In genomic region chr10:119139464-119140067, GRCh38 we compare ENCODE assay signal across 8 cellular contexts. TPM values are rescaled to one million over a fixed set of nuclear protein-coding genes. Genes with fewer than 3 reads are reported as not detected.
DNase-seq lines count a peak whose midpoint lies in the region; ATAC-seq, FAIRE-seq and TF ChIP-seq lines count a peak whose summit lies in the region.

No MANE protein-coding gene starts in this region.

- no peaks in the 10 kb centered on the region for H3K4me1 ChIP-seq in A549
- no peaks in the 10 kb centered on the region for H3K4me1 ChIP-seq in SJSA1 (replicated peaks)
- H3K4me1 ChIP-seq in hepatocyte (ENCODE audit: insufficient read depth) = no peaks in the 10 kb centered on the region

- CTCF ChIA-PET in A549 (lab: Yijun Ruan, JAX) = interaction anchor here (0.5 to 2.5 kb wide), 9 partner anchors 13 to 340 kb away, joined by 3 to 10 read pairs (median 3); no protein-coding TSS in a partner anchor

- WGBS in A549 (ENCODE audit: missing lambda C conversion rate) = 86% methylated on average over 13 of the region's 13 CpGs
- WGBS in hepatocyte (ENCODE audit: low lambda C conversion rate, missing lambda C conversion rate) = 92% methylated on average over 13 of the region's 13 CpGs

- H4K20me1 ChIP-seq in hepatocyte (ENCODE audit: insufficient read depth, poor library complexity, severe bottlenecking) = no peaks in the 10 kb centered on the region

- no peaks in the 10 kb centered on the region for H3K9me3 Mint-ChIP-seq in activated naive CD4-positive, alpha-beta T cell treated with anti-CD3 and anti-CD28 coated beads, Interleukin-2, amount 50 U/mL, for 72 hours

- H3K27ac ChIP-seq in A549 (no peak overlapping the region), SJSA1 (no peak overlapping the region), hepatocyte (no peak overlapping the region)

- H3K36me3 Mint-ChIP-seq in activated naive CD4-positive, alpha-beta T cell treated with anti-CD3 and anti-CD28 coated beads, Interleukin-2, amount 50 U/mL, for 72 hours = peaks cover 0 to 5% of the 10 kb centered on the region in 2 donors

- peak; percentile 47 for TF ChIP-seq CTCF in A549 (IDR thresholded peaks at IDR 0.05)
- peak; percentile 36 for TF ChIP-seq CTCF in hepatocyte (IDR thresholded peaks at IDR 0.05; ENCODE audit: poor library complexity)

- H3K27ac Mint-ChIP-seq in activated naive CD4-positive, alpha-beta T cell treated with anti-CD3 and anti-CD28 coated beads, Interleukin-2, amount 50 U/mL, for 72 hours = peak overlapping the region; percentile 18 to 24

- DNase-seq in A549 (ENCODE audit: low read depth in 1 of 2, low spot score in 1 of 2) = peak; percentile 51 to 59
- DNase-seq in GM19238 (ENCODE audit: insufficient read length, low spot score) = peak; percentile 19
- peak; percentile 30 to 56 for DNase-seq in SJSA1 (ENCODE audit: low read depth in 1 of 2, low spot score in 2 of 2)
- peak in 1 of 2 donors; percentile 44 for DNase-seq in activated naive CD4-positive, alpha-beta T cell treated with anti-CD3 and anti-CD28 coated beads, Interleukin-2, amount 50 U/mL, for 72 hours (ENCODE audit: low spot score in 2 of 2)
- no peak for DNase-seq in hepatocyte (ENCODE audit: low spot score)
- peak; percentile 46 for DNase-seq in stimulated activated CD4-positive, alpha-beta T cell treated with anti-CD3 and anti-CD28 coated beads, Interleukin-4, amount 100 ng/mL, for 24 hours

- H3K9me2 ChIP-seq in hepatocyte (replicated peaks; ENCODE audit: insufficient read depth) = no peaks in the 10 kb centered on the region

- TF ChIP-seq POLR2A in A549 (IDR thresholded peaks at IDR 0.05; ENCODE audit: low read length) = no peak

- peak; percentile 60 to 79 for TF ChIP-seq RAD21 in A549 (conservative IDR thresholded peaks at IDR 0.05 in 1 of 2, IDR thresholded peaks at IDR 0.05 in 1 of 2)

- no peak overlapping the region for H3K4me2 ChIP-seq in A549
- no peak overlapping the region for H3K4me2 ChIP-seq in hepatocyte

- H3K36me3 ChIP-seq in SJSA1 = peaks cover 23% of the 10 kb centered on the region
- no peaks in the 10 kb centered on the region for H3K36me3 ChIP-seq in hepatocyte (replicated peaks; ENCODE audit: insufficient read depth, low read depth)

- POLR2A ChIA-PET in A549 (lab: Yijun Ruan, JAX) = no interaction called here

- no peak for TF ChIP-seq EP300 in A549 (IDR thresholded peaks at IDR 0.05)

- no peak overlapping the region for H2AFZ ChIP-seq in hepatocyte

- H3K27me3 ChIP-seq in SJSA1 (replicated peaks) (no peaks in the 10 kb centered on the region), hepatocyte (no peaks in the 10 kb centered on the region)

- FAIRE-seq in A549 (lab: Jason Lieb, UNC) = no peak

- ATAC-seq in A549 (peak; percentile 90 to 92), GM18868 (IDR thresholded peaks at IDR 0.05; ENCODE audit: unreplicated experiment) (no peak), HG02588 (IDR thresholded peaks at IDR 0.05; ENCODE audit: unreplicated experiment) (no peak)
- ATAC-seq in activated naive CD4-positive, alpha-beta T cell treated with anti-CD3 and anti-CD28 coated beads, Interleukin-2, amount 50 U/mL, for 72 hours = peak; percentile 73 to 75

- H3K4me3 ChIP-seq in A549 (no peak overlapping the region), SJSA1 (no peak overlapping the region), hepatocyte (no peak overlapping the region)

- H3K79me2 ChIP-seq in hepatocyte = no peaks in the 10 kb centered on the region

- H3K9me3 ChIP-seq in A549 = no peaks in the 10 kb centered on the region
- no peaks in the 10 kb centered on the region for H3K9me3 ChIP-seq in SJSA1 (replicated peaks)
- H3K9me3 ChIP-seq in hepatocyte (ENCODE audit: low read depth) = no peaks in the 10 kb centered on the region

TF ChIP-seq in A549, 52 proteins besides CTCF, POLR2A, EP300 and RAD21:
- no peak for TF ChIP-seq REST (IDR thresholded peaks at IDR 0.05)
- TF ChIP-seq SMC3 (IDR thresholded peaks at IDR 0.05) = 0 out of 3 replicates have a peak, but pooled peaks have one; percentile 26

RNA-seq across cellular contexts. Expression of gene SFXN4, which starts 25.9 kb away (rescaled TPM):
- 59.4 and 66.0 TPM in 2 replicates for polyA plus RNA-seq in A549 (2011; rRNA removed)
- 38.8 and 43.5 TPM in 2 replicates for polyA plus RNA-seq in A549 (2012; cell fraction: cytosol; rRNA removed)
- 21.4 and 32.5 TPM in 2 replicates for polyA plus RNA-seq in A549 (2012; cell fraction: nucleus; rRNA removed)
- polyA plus RNA-seq in A549 (2017; fragmentation: RNase III; extraction: RNeasy Plus Mini Kit Qiagen cat#74134 plus additional on column Dnase treatment) = 39.3 to 44.2 TPM (median 42.7 TPM) in 3 replicates
- polyA minus RNA-seq in A549 (2011; rRNA and poly(A)+ RNA removed) = 22.5 and 30.3 TPM in 2 replicates
- 23.5 and 46.2 TPM in 2 replicates for total RNA-seq in SJSA1 (2014; rRNA removed; shearing (Covaris generic))
- 10 to 100 TPM; 36.4 to 40.2 TPM for total RNA-seq in activated naive CD4-positive, alpha-beta T cell treated with anti-CD3 and anti-CD28 coated beads, Interleukin-2, amount 50 U/mL, for 72 hours
- 22.8 and 27.2 TPM in 2 replicates for total RNA-seq in hepatocyte
- polyA plus RNA-seq in hepatocyte = 40.3 and 41.5 TPM in 2 replicates

RNA-seq across cellular contexts. Expression of gene DENND10, which starts 35.7 kb away (rescaled TPM):
- polyA plus RNA-seq in A549 (2011; rRNA removed) (88.6 and 94.3 TPM in 2 replicates), A549 (2017; fragmentation: RNase III; extraction: RNeasy Plus Mini Kit Qiagen cat#74134 plus additional on column Dnase treatment) (47.1 to 49.7 TPM (median 48.4 TPM) in 3 replicates), hepatocyte (64.4 and 75.3 TPM in 2 replicates)
- 41.4 and 43.8 TPM in 2 replicates for polyA plus RNA-seq in A549 (2012; cell fraction: cytosol; rRNA removed)
- polyA plus RNA-seq in A549 (2012; cell fraction: nucleus; rRNA removed) = 22.6 and 26.0 TPM in 2 replicates
- 47.4 and 66.9 TPM in 2 replicates for polyA minus RNA-seq in A549 (2011; rRNA and poly(A)+ RNA removed)
- total RNA-seq in SJSA1 (2014; rRNA removed; shearing (Covaris generic)) = 40.6 and 48.4 TPM in 2 replicates
- total RNA-seq in activated naive CD4-positive, alpha-beta T cell treated with anti-CD3 and anti-CD28 coated beads, Interleukin-2, amount 50 U/mL, for 72 hours = 10 to 100 TPM; 10.3 to 23.0 TPM
- 94.7 and 106 TPM in 2 replicates for total RNA-seq in hepatocyte

RNA-seq across cellular contexts. Expression of gene PRDX3, which starts 39.0 kb away (rescaled TPM):
- polyA plus RNA-seq in A549 (2011; rRNA removed) = 673 and 678 TPM in 2 replicates
- polyA plus RNA-seq in A549 (2012; cell fraction: cytosol; rRNA removed) = 330 and 382 TPM in 2 replicates
- 111 and 130 TPM in 2 replicates for polyA plus RNA-seq in A549 (2012; cell fraction: nucleus; rRNA removed)
- polyA plus RNA-seq in A549 (2017; fragmentation: RNase III; extraction: RNeasy Plus Mini Kit Qiagen cat#74134 plus additional on column Dnase treatment) = 432 to 442 TPM (median 432 TPM) in 3 replicates
- polyA minus RNA-seq in A549 (2011; rRNA and poly(A)+ RNA removed) = 175 and 275 TPM in 2 replicates
- total RNA-seq in SJSA1 (2014; rRNA removed; shearing (Covaris generic)) = 304 and 376 TPM in 2 replicates
- total RNA-seq in activated naive CD4-positive, alpha-beta T cell treated with anti-CD3 and anti-CD28 coated beads, Interleukin-2, amount 50 U/mL, for 72 hours = 100 to 1,000 TPM; 222 to 246 TPM
- total RNA-seq in hepatocyte = 326 and 333 TPM in 2 replicates
- polyA plus RNA-seq in hepatocyte = 282 and 294 TPM in 2 replicates

RNA-seq across cellular contexts. Expression of gene EIF3A, which starts 58.9 kb away (rescaled TPM):
- polyA plus RNA-seq in A549 (2011; rRNA removed) = 71.0 and 134 TPM in 2 replicates
- polyA plus RNA-seq in A549 (2012; cell fraction: cytosol; rRNA removed) = 18.8 and 19.5 TPM in 2 replicates
- 18.9 and 40.6 TPM in 2 replicates for polyA plus RNA-seq in A549 (2012; cell fraction: nucleus; rRNA removed)
- polyA plus RNA-seq in A549 (2017; fragmentation: RNase III; extraction: RNeasy Plus Mini Kit Qiagen cat#74134 plus additional on column Dnase treatment) = 144 to 154 TPM (median 152 TPM) in 3 replicates
- polyA minus RNA-seq in A549 (2011; rRNA and poly(A)+ RNA removed) = 75.2 and 82.9 TPM in 2 replicates
- 86.0 and 89.5 TPM in 2 replicates for total RNA-seq in SJSA1 (2014; rRNA removed; shearing (Covaris generic))
- 100 to 1,000 TPM; 125 to 129 TPM for total RNA-seq in activated naive CD4-positive, alpha-beta T cell treated with anti-CD3 and anti-CD28 coated beads, Interleukin-2, amount 50 U/mL, for 72 hours
- total RNA-seq in hepatocyte = 93.7 and 97.2 TPM in 2 replicates
- 53.2 and 56.6 TPM in 2 replicates for polyA plus RNA-seq in hepatocyte

Comparison
In these comparisons a context has a peak if more than half of its experiments do, and no peak if none do; other contexts are left out.
1. ATAC-seq: peak in A549 (2 of 2) and activated naive CD4-positive, alpha-beta T cell treated with anti-CD3 and anti-CD28 coated beads, Interleukin-2, amount 50 U/mL, for 72 hours (2 of 2); none in GM18868 (single experiment) and HG02588 (single experiment).